8 cellular contexts compared by ENCODE assay signal in the genomic region with DNA sequence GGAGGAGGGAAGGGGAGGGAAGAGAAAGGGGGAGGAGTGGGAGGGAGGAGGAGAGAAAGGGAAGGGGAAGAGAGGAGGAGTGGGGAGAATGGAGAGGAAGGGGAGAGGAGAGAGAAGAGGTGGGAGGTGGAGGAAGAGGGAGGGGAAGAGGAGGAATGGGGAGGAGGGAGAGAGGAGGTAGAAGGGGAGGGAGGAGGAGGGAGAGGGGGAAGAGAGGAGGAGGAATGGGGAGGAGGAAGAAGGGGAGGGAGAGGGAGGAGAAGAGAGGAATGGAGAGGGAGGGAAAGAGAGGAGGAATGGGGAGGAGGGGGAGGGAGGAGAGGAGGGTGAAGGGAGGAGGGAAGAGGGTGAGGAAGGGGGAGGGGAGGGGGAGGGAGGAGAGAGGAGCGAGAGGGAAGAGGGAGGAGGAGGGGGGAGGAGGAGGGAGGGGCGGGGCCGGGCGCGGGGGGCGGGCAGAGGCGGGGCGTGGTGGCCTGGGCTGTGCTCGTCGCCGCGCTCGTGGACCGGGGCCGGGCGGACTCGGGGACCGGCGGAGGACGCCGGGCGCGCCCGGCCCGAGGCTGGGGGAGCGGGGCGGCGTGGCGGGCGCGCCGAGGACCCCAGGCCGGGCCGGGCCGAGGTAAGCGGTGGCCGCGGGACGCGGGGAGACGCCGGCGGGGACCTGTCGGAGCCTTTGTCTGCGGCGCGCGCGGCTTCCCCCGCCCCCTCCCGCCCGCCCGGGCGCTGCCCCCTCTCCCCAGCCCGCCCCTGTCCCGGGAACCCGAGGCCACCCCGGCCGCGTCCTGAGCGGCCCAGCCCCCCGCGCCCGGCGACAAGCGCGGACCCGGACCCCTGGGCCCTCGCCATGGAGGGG. TPM values are rescaled to one million over a fixed set of nuclear protein-coding genes. Genes with fewer than 3 reads are reported as not detected.
DNase-seq lines count a peak whose midpoint lies in the region; ATAC-seq and TF ChIP-seq lines count a peak whose summit lies in the region.

A gene with protein sequence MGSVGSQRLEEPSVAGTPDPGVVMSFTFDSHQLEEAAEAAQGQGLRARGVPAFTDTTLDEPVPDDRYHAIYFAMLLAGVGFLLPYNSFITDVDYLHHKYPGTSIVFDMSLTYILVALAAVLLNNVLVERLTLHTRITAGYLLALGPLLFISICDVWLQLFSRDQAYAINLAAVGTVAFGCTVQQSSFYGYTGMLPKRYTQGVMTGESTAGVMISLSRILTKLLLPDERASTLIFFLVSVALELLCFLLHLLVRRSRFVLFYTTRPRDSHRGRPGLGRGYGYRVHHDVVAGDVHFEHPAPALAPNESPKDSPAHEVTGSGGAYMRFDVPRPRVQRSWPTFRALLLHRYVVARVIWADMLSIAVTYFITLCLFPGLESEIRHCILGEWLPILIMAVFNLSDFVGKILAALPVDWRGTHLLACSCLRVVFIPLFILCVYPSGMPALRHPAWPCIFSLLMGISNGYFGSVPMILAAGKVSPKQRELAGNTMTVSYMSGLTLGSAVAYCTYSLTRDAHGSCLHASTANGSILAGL (plus strand): TSS at position 480 of the 853 bp plus-strand sequence. CDS start 4,874 bp downstream, outside the sequence.

- H3K4me3 Mint-ChIP-seq in activated naive CD8-positive, alpha-beta T cell treated with anti-CD3 and anti-CD28 coated beads, Interleukin-2, amount 10 ng/mL, durations not matched to agents 7 days and 5 days, result no peak within 1 kb of the TSS

- H3K4me1 Mint-ChIP-seq in activated naive CD8-positive, alpha-beta T cell treated with anti-CD3 and anti-CD28 coated beads, Interleukin-2, amount 10 ng/mL, durations not matched to agents 7 days and 5 days, result no peaks in the 10 kb centered on the region

- H3K27me3 Mint-ChIP-seq in activated naive CD8-positive, alpha-beta T cell treated with anti-CD3 and anti-CD28 coated beads, Interleukin-2, amount 10 ng/mL, durations not matched to agents 7 days and 5 days, result peaks cover 13% of the 10 kb centered on the region

- 0% methylated on average over 1 of the region's 69 CpGs for WGBS in hepatocyte (ENCODE audit: low lambda C conversion rate, missing lambda C conversion rate)

- peak; percentile 44 for ATAC-seq in HG02798 (IDR thresholded peaks at IDR 0.05; ENCODE audit: poor library complexity, unreplicated experiment)
- ATAC-seq in activated naive CD8-positive, alpha-beta T cell treated with anti-CD3 and anti-CD28 coated beads, Interleukin-2, amount 10 ng/mL, durations not matched to agents 7 days and 5 days (ENCODE audit: low read depth), result peak; percentile 67

- no peaks in the 10 kb centered on the region for H3K9me3 ChIP-seq in hepatocyte (ENCODE audit: low read depth)

- peaks cover 17% of the 10 kb centered on the region for H3K4me1 ChIP-seq in hepatocyte (ENCODE audit: insufficient read depth)

- no peak within 1 kb of the TSS for H3K27ac Mint-ChIP-seq in activated naive CD8-positive, alpha-beta T cell treated with anti-CD3 and anti-CD28 coated beads, Interleukin-2, amount 10 ng/mL, durations not matched to agents 7 days and 5 days

- peak within 1 kb of the TSS; percentile 98 for H3K4me2 ChIP-seq in hepatocyte

- no peaks in the 10 kb centered on the region for H4K20me1 ChIP-seq in hepatocyte (ENCODE audit: insufficient read depth, poor library complexity, severe bottlenecking)

- peak within 1 kb of the TSS; percentile 72 for H3K4me3 ChIP-seq in hepatocyte
- H3K4me3 ChIP-seq in skin epidermis, result peak within 1 kb of the TSS; percentile 33 to 52 (median 42)

- no peak for TF ChIP-seq CTCF in hepatocyte (IDR thresholded peaks at IDR 0.05; ENCODE audit: poor library complexity)

- POLR2A ChIA-PET in activated naive CD8-positive, alpha-beta T cell treated with anti-CD3 and anti-CD28 coated beads, Interleukin-2, amount 10 ng/mL, durations not matched to agents 7 days and 5 days (lab: Charles Lee), result no interaction called here

- H3K9me3 Mint-ChIP-seq in activated naive CD8-positive, alpha-beta T cell treated with anti-CD3 and anti-CD28 coated beads, Interleukin-2, amount 10 ng/mL, durations not matched to agents 7 days and 5 days, result no peaks in the 10 kb centered on the region

- peak; percentile 15 for DNase-seq in CD1c-positive myeloid dendritic cell (ENCODE audit: extremely low spot score)
- peak; percentile 53 for DNase-seq in activated naive CD8-positive, alpha-beta T cell treated with anti-CD3 and anti-CD28 coated beads, Interleukin-2, amount 10 ng/mL, durations not matched to agents 7 days and 5 days
- DNase-seq in hepatocyte (ENCODE audit: low spot score), result peak; percentile 71
- DNase-seq in amniotic stem cell (lab: John Stamatoyannopoulos, UW), result no peak
- DNase-seq in cortex of kidney (lab: John Stamatoyannopoulos, UW), result no peak
- no peak for DNase-seq in activated effector memory CD4-positive, alpha-beta T cell treated with anti-CD3 and anti-CD28 coated beads, Interleukin-2, amount 50 U/mL, for 16 hours

- H3K79me2 ChIP-seq in hepatocyte, result peaks cover 8% of the 10 kb centered on the region

- H3K36me3 ChIP-seq in hepatocyte (replicated peaks; ENCODE audit: insufficient read depth, low read depth), result no peaks in the 10 kb centered on the region

- peak within 1 kb of the TSS; percentile 71 for H2AFZ ChIP-seq in hepatocyte

- H3K27ac ChIP-seq in hepatocyte (no peak within 1 kb of the TSS), skin epidermis (peak within 1 kb of the TSS in 1 of 21 experiments; percentile 60)

- H3K9me2 ChIP-seq in hepatocyte (replicated peaks; ENCODE audit: insufficient read depth), result no peaks in the 10 kb centered on the region

- H3K27me3 ChIP-seq in hepatocyte, result no peaks in the 10 kb centered on the region

- H3K36me3 Mint-ChIP-seq in activated naive CD8-positive, alpha-beta T cell treated with anti-CD3 and anti-CD28 coated beads, Interleukin-2, amount 10 ng/mL, durations not matched to agents 7 days and 5 days, result no peaks in the 10 kb centered on the region

RNA-seq across cellular contexts. Expression of the gene that starts here (rescaled TPM):
- total RNA-seq in activated naive CD8-positive, alpha-beta T cell treated with anti-CD3 and anti-CD28 coated beads, Interleukin-2, amount 10 ng/mL, durations not matched to agents 7 days and 5 days, result 1 to 10 TPM; 1.6 to 3.1 TPM
- 21.9 and 22.3 TPM in 2 replicates for total RNA-seq in hepatocyte
- polyA plus RNA-seq in hepatocyte, result 32.6 and 36.1 TPM in 2 replicates

Comparison
In these comparisons a context has a peak if more than half of its experiments do, and no peak if none do; other contexts are left out.
1. DNase-seq: peak in CD1c-positive myeloid dendritic cell (single experiment), activated naive CD8-positive, alpha-beta T cell treated with anti-CD3 and anti-CD28 coated beads, Interleukin-2, amount 10 ng/mL, durations not matched to agents 7 days and 5 days (single experiment) and hepatocyte (single experiment); none in amniotic stem cell (single experiment), cortex of kidney (single experiment) and activated effector memory CD4-positive, alpha-beta T cell treated with anti-CD3 and anti-CD28 coated beads, Interleukin-2, amount 50 U/mL, for 16 hours (single experiment).